18 cellular contexts compared by ENCODE assay signal in the genomic region with DNA sequence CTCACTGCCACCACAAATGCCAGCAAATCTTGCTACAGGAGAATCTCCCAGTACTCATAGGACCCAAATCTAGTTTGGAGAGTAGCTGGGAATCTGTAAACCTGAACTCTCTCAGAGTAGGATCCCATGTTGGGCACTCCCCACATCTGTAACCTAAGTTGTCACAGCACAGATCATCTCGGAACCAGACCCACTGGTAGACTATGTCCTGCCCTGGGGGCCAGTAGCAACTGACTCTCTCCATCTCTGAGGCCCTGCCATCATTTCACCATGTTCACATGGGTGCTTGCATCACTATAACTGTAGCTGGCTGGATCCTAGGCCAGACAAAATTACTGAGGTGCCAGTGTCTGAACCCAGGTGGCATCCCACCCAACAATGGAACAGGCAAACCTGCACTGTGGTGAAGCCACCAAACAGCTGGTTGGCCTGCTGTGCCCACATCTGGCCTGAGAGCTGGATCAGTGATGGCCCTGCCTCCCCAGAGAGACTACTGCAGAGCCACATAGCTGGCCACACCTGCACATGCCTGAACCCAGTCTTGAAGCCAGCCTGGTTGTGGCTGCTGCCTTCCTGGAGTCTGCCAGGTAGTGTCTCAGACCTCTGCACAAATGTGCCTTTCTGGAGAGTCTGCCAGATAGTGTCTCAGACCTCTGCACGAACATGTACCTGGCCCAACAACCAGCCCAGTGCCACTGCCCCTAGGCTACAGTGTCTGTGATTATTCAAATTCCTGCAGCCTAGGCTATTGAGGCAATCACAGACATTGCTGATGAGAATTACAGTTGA.
"Had no signal": no experiment of that assay in that cellular context is flagged by ENCODE, and none has a peak within 500 bp of the region (broad histone marks: within the 10 kb centered on the region; RNA-seq: fewer than 3 reads in every experiment).

No MANE protein-coding gene starts in this region.

- H3K4me3 Mint-ChIP-seq: activated naive CD4-positive, alpha-beta T cell treated with anti-CD3 and anti-CD28 coated beads, Interleukin-2, amount 10 ng/mL, durations not matched to agents 7 days and 5 days; memory B cell; nephron progenitor cell; stimulated activated naive B cell treated with anti-CD40 and anti-IgM and Interleukin-4, amounts not matched to agents 10 μg/mL and 1 μg/mL and 100 μg/mL, for 72 hours; T-cell; type B pancreatic cell had no signal

- H3K4me1 Mint-ChIP-seq: activated naive CD4-positive, alpha-beta T cell treated with anti-CD3 and anti-CD28 coated beads, Interleukin-2, amount 10 ng/mL, durations not matched to agents 7 days and 5 days; memory B cell; nephron progenitor cell; stimulated activated naive B cell treated with anti-CD40 and anti-IgM and Interleukin-4, amounts not matched to agents 10 μg/mL and 1 μg/mL and 100 μg/mL, for 72 hours; T-cell had no signal

- H3K36me3 Mint-ChIP-seq: activated naive CD4-positive, alpha-beta T cell treated with anti-CD3 and anti-CD28 coated beads, Interleukin-2, amount 10 ng/mL, durations not matched to agents 7 days and 5 days; type B pancreatic cell had no signal

- H3K9me3 Mint-ChIP-seq: activated naive CD4-positive, alpha-beta T cell treated with anti-CD3 and anti-CD28 coated beads, Interleukin-2, amount 10 ng/mL, durations not matched to agents 7 days and 5 days; type B pancreatic cell had no signal

- ATAC-seq: gastrocnemius medialis; stimulated activated naive B cell treated with anti-CD40 and anti-IgM and Interleukin-4, amounts not matched to agents 10 μg/mL and 1 μg/mL and 100 μg/mL, for 72 hours; T-cell had no signal

- DNase-seq: activated CD8-positive, alpha-beta memory T cell treated with anti-CD3 and anti-CD28 coated beads for 24 hours; activated CD8-positive, alpha-beta memory T cell treated with anti-CD3 and anti-CD28 coated beads, Interleukin-2, amount 50 U/mL, for 48 hours; activated effector memory CD4-positive, alpha-beta T cell treated with Interleukin-2 at 50 U/mL for 16 hours; activated naive CD4-positive, alpha-beta T cell treated with anti-CD3 and anti-CD28 coated beads, Interleukin-2, amount 10 ng/mL, durations not matched to agents 7 days and 5 days; activated T-cell treated with anti-CD3 and anti-CD28 coated beads, Interleukin-2, amount 50 U/mL, for 48 hours; amygdala; gastrocnemius medialis; hippocampal formation; nephron progenitor cell; nucleus accumbens; right lobe of liver; small intestine; stimulated activated CD4-positive, alpha-beta T cell treated with anti-CD3 and anti-CD28 coated beads, Interleukin-2, amount 100 ng/mL, for 24 hours; stimulated activated naive B cell treated with anti-CD40 and anti-IgM and Interleukin-4, amounts not matched to agents 10 μg/mL and 1 μg/mL and 100 μg/mL, for 72 hours; T-cell; testis had no signal

- H3K27ac Mint-ChIP-seq: activated naive CD4-positive, alpha-beta T cell treated with anti-CD3 and anti-CD28 coated beads, Interleukin-2, amount 10 ng/mL, durations not matched to agents 7 days and 5 days; memory B cell; nephron progenitor cell; stimulated activated naive B cell treated with anti-CD40 and anti-IgM and Interleukin-4, amounts not matched to agents 10 μg/mL and 1 μg/mL and 100 μg/mL, for 72 hours; T-cell; type B pancreatic cell had no signal

- H3K27me3 Mint-ChIP-seq: activated naive CD4-positive, alpha-beta T cell treated with anti-CD3 and anti-CD28 coated beads, Interleukin-2, amount 10 ng/mL, durations not matched to agents 7 days and 5 days; memory B cell; stimulated activated naive B cell treated with anti-CD40 and anti-IgM and Interleukin-4, amounts not matched to agents 10 μg/mL and 1 μg/mL and 100 μg/mL, for 72 hours; T-cell; type B pancreatic cell had no signal
